In the genomic region with DNA sequence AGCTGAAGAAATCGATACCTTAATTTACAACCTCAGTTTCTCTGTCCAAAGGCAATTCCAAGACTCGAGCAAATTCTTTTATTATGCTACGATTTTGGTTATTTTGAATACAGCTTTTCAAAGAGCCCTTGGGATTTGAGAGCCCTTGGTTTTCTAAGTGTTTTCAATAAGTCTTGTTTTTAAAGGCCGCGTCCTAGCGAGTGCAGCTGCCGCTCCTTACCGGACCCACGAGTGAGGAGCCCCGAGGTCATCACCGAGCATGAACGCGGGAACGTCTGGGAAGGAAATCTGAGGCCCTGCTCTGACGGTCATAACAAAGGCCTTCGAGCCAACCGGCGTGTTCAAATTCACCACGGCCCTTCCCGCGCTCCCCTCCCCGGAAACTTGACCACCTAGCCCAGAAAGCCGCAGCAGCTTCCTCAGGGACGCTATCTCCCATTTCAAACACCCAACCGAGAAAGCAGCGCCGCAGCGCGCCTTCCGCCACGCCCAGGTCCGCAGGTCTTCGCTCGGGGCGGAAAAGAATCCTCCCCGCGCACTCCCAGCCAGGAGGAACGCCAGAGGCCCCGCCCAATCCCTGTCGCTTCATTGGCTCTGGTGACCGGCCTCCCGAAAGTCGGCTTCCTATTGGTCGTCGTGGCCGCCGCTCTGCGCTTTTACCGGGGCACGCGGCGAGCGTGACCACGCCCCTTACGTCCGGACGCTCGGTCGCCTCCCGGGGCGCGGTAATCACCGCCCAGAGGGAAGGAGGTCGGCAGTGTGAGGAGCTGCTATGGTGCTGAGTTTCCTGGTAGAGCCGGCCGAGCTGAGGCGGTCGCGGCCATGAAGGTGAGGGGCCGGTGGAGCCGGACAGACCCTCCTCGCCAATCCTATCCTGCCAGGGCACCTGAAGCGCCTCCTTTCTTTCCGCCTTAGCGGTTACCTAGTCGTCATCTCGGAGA, we compare ENCODE assay signal across 1 cellular context.
TF ChIP-seq lines count a peak whose summit lies in the region.

A gene with protein sequence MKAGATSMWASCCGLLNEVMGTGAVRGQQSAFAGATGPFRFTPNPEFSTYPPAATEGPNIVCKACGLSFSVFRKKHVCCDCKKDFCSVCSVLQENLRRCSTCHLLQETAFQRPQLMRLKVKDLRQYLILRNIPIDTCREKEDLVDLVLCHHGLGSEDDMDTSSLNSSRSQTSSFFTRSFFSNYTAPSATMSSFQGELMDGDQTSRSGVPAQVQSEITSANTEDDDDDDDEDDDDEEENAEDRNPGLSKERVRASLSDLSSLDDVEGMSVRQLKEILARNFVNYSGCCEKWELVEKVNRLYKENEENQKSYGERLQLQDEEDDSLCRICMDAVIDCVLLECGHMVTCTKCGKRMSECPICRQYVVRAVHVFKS (plus strand): TSS at position 728 of the 941 bp plus-strand sequence. CDS start 95 bp downstream, at position 823.

TF ChIP-seq in GM12878, 131 proteins besides CTCF, POLR2A, EP300 and RAD21 (continued from another document):
- TF ChIP-seq, protein P1, sequence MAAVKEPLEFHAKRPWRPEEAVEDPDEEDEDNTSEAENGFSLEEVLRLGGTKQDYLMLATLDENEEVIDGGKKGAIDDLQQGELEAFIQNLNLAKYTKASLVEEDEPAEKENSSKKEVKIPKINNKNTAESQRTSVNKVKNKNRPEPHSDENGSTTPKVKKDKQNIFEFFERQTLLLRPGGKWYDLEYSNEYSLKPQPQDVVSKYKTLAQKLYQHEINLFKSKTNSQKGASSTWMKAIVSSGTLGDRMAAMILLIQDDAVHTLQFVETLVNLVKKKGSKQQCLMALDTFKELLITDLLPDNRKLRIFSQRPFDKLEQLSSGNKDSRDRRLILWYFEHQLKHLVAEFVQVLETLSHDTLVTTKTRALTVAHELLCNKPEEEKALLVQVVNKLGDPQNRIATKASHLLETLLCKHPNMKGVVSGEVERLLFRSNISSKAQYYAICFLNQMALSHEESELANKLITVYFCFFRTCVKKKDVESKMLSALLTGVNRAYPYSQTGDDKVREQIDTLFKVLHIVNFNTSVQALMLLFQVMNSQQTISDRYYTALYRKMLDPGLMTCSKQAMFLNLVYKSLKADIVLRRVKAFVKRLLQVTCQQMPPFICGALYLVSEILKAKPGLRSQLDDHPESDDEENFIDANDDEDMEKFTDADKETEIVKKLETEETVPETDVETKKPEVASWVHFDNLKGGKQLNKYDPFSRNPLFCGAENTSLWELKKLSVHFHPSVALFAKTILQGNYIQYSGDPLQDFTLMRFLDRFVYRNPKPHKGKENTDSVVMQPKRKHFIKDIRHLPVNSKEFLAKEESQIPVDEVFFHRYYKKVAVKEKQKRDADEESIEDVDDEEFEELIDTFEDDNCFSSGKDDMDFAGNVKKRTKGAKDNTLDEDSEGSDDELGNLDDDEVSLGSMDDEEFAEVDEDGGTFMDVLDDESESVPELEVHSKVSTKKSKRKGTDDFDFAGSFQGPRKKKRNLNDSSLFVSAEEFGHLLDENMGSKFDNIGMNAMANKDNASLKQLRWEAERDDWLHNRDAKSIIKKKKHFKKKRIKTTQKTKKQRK (IDR thresholded peaks at IDR 0.05; ENCODE audit: low read depth, low read length), result peak; percentile 42; the same call in 1 of the 2 replicates
- TF ChIP-seq PML (IDR thresholded peaks at IDR 0.05; ENCODE audit: low read length) (peak; percentile 98), DPF2 (IDR thresholded peaks at IDR 0.05) (peak; percentile 99), CREM (IDR thresholded peaks at IDR 0.05; ENCODE audit: low read depth) (peak; percentile 25; the same call in 1 of the 2 replicates), BACH1 (IDR thresholded peaks at IDR 0.05; ENCODE audit: borderline replicate concordance) (peak; percentile 48), POLR2AphosphoS2 (IDR thresholded peaks at IDR 0.05; ENCODE audit: low read depth, low read length) (peak; percentile 95), SIX5 (IDR thresholded peaks at IDR 0.05; ENCODE audit: low read depth, low read length, severe bottlenecking) (peak; percentile 27), FOS (IDR thresholded peaks at IDR 0.05; ENCODE audit: borderline replicate concordance, extremely low read depth, insufficient read length) (peak; percentile 61), PAX8 (IDR thresholded peaks at IDR 0.05) (no peak), MYC (IDR thresholded peaks at IDR 0.05; ENCODE audit: insufficient read depth, insufficient read length, insufficient replicate concordance, low read length, severe bottlenecking) (peak; percentile 63), NRF1 (conservative IDR thresholded peaks at IDR 0.05; ENCODE audit: low read depth, low read length) (peak; percentile 40), CBFB (IDR thresholded peaks at IDR 0.05; ENCODE audit: low read depth) (peak; percentile 76; the same call in 1 of the 2 replicates), BMI1 (IDR thresholded peaks at IDR 0.05; ENCODE audit: borderline replicate concordance) (no peak), SP1 (IDR thresholded peaks at IDR 0.05; ENCODE audit: low read depth, low read length) (peak; percentile 97), RCOR1 (conservative IDR thresholded peaks at IDR 0.05; ENCODE audit: low read depth, low read length) (0 out of 2 replicates have a peak, but pooled peaks have one; percentile 62), GATAD2B (conservative IDR thresholded peaks at IDR 0.05; ENCODE audit: low read depth) (peak; percentile 67; the same call in 1 of the 2 replicates), SRF (IDR thresholded peaks at IDR 0.05; ENCODE audit: low read depth in 2 of 2, low read length in 2 of 2) (0 out of 4 replicates have a peak, but pooled peaks of 1 of the 2 experiments have one; percentile 10), NBN (IDR thresholded peaks at IDR 0.05) (peak; percentile 58; the same call in 1 of the 2 replicates), SREBF1 (IDR thresholded peaks at IDR 0.05; ENCODE audit: low read length) (no peak), ATF7 (IDR thresholded peaks at IDR 0.05; ENCODE audit: low read depth) (0 out of 2 replicates have a peak, but pooled peaks have one; percentile 24), POLR2AphosphoS5 (IDR thresholded peaks at IDR 0.05; ENCODE audit: low read length) (peak; percentile 99), NFIC (IDR thresholded peaks at IDR 0.05; ENCODE audit: low read depth, low read length) (no peak), ZNF274 (IDR thresholded peaks at IDR 0.05; ENCODE audit: insufficient read depth, insufficient read length) (no peak), SUZ12 (IDR thresholded peaks at IDR 0.05; ENCODE audit: unreplicated experiment) (no peak)
- TF ChIP-seq, protein P2, sequence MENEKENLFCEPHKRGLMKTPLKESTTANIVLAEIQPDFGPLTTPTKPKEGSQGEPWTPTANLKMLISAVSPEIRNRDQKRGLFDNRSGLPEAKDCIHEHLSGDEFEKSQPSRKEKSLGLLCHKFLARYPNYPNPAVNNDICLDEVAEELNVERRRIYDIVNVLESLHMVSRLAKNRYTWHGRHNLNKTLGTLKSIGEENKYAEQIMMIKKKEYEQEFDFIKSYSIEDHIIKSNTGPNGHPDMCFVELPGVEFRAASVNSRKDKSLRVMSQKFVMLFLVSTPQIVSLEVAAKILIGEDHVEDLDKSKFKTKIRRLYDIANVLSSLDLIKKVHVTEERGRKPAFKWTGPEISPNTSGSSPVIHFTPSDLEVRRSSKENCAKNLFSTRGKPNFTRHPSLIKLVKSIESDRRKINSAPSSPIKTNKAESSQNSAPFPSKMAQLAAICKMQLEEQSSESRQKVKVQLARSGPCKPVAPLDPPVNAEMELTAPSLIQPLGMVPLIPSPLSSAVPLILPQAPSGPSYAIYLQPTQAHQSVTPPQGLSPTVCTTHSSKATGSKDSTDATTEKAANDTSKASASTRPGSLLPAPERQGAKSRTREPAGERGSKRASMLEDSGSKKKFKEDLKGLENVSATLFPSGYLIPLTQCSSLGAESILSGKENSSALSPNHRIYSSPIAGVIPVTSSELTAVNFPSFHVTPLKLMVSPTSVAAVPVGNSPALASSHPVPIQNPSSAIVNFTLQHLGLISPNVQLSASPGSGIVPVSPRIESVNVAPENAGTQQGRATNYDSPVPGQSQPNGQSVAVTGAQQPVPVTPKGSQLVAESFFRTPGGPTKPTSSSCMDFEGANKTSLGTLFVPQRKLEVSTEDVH (IDR thresholded peaks at IDR 0.05; ENCODE audit: low read depth, partially characterized antibody), result peak; percentile 63
- TF ChIP-seq, protein P3, sequence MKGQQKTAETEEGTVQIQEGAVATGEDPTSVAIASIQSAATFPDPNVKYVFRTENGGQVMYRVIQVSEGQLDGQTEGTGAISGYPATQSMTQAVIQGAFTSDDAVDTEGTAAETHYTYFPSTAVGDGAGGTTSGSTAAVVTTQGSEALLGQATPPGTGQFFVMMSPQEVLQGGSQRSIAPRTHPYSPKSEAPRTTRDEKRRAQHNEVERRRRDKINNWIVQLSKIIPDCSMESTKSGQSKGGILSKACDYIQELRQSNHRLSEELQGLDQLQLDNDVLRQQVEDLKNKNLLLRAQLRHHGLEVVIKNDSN (IDR thresholded peaks at IDR 0.05; ENCODE audit: borderline replicate concordance, extremely low read length, insufficient read depth, low read depth, low read length), result peak; percentile 63
- TF ChIP-seq, protein P4, sequence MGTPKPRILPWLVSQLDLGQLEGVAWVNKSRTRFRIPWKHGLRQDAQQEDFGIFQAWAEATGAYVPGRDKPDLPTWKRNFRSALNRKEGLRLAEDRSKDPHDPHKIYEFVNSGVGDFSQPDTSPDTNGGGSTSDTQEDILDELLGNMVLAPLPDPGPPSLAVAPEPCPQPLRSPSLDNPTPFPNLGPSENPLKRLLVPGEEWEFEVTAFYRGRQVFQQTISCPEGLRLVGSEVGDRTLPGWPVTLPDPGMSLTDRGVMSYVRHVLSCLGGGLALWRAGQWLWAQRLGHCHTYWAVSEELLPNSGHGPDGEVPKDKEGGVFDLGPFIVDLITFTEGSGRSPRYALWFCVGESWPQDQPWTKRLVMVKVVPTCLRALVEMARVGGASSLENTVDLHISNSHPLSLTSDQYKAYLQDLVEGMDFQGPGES (IDR thresholded peaks at IDR 0.05), result peak; percentile 89
- TF ChIP-seq, protein P5, sequence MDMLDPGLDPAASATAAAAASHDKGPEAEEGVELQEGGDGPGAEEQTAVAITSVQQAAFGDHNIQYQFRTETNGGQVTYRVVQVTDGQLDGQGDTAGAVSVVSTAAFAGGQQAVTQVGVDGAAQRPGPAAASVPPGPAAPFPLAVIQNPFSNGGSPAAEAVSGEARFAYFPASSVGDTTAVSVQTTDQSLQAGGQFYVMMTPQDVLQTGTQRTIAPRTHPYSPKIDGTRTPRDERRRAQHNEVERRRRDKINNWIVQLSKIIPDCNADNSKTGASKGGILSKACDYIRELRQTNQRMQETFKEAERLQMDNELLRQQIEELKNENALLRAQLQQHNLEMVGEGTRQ (IDR thresholded peaks at IDR 0.05; ENCODE audit: borderline replicate concordance, low read depth, low read length), result peak; percentile 58
TF ChIP-seq in GM12878: peak in this region for 62.
